Comparison of ENCODE assay signal across 26 cellular contexts in the genomic region with DNA sequence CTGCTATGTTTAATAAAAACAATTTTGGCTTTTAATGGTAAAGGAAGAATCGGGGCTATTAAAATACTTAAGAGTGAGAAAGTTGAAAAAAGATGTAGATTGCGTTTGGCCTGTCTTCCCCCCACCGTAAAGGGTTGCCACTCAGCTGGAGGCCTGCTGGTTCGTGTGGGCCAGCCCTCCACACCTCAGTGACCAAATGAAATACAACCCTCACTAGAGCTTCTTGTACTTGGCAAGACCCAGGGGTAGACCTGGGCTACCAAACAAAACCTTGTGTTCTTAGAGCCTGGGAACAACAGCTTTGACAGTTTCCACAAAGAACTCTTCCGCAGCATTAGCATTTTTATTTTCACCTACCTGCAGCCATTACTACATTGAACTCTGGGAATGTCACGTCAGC.
"Had no signal": no experiment of that assay in that cellular context is flagged by ENCODE, and none has a peak within 500 bp of the region (broad histone marks: within the 10 kb centered on the region; RNA-seq: fewer than 3 reads in every experiment).

No MANE protein-coding gene starts in this region.

- H3K27me3 ChIP-seq: pancreas, sigmoid colon, spleen, transverse colon, upper lobe of left lung, vagina had no signal

- H3K27ac ChIP-seq: left ventricle myocardium inferior, pancreas, prostate gland, sigmoid colon, spleen, transverse colon, upper lobe of left lung, vagina had no signal

- H3K9me3 ChIP-seq: left ventricle myocardium inferior, pancreas, prostate gland, sigmoid colon, transverse colon, upper lobe of left lung, vagina had no signal

- H3K4me1 ChIP-seq: left ventricle myocardium inferior, pancreas, prostate gland, sigmoid colon, spleen, transverse colon, upper lobe of left lung, vagina had no signal

- ATAC-seq: left colon; natural killer cell treated with Interleukin-12 subunit alpha and Interleukin-12 subunit beta and Interleukin-15 and Interleukin-18, amount 100 ng/mL, for 72 hours; pancreas; right cardiac atrium; stimulated activated effector memory CD8-positive, alpha-beta T cell treated with anti-CD3 and anti-CD28 coated beads, Interleukin-12 subunit alpha, Interleukin-12 subunit beta, amount 100 ng/mL, for 72 hours; stimulated activated naive CD8-positive, alpha-beta T cell treated with anti-CD3 and anti-CD28 coated beads, Interleukin-15, amount 100 ng/mL, for 72 hours had no signal

- H3K36me3 ChIP-seq: left ventricle myocardium inferior, pancreas, prostate gland, sigmoid colon, spleen, transverse colon, upper lobe of left lung, vagina had no signal

- DNase-seq: hypothalamus; immature natural killer cell; kidney; left colon; left ventricle myocardium inferior; mesendoderm; naive B cell; nucleus accumbens; pancreas; posterior cingulate gyrus; retina; right cardiac atrium; sigmoid colon; small intestine; spleen; stimulated activated CD4-positive, alpha-beta T cell treated with anti-CD3 and anti-CD28 coated beads, Interleukin-4, amount 100 ng/mL, for 24 hours; stimulated activated naive CD4-positive, alpha-beta T cell treated with Interleukin-2 at 50 U/mL for 16 hours; stimulated activated naive CD8-positive, alpha-beta T cell treated with anti-CD3 and anti-CD28 coated beads, Interleukin-15, amount 100 ng/mL, for 72 hours; substantia nigra; transverse colon; upper lobe of left lung had no signal

- H3K4me3 ChIP-seq: left ventricle myocardium inferior, lung, pancreas, prostate gland, sigmoid colon, spleen, transverse colon, upper lobe of left lung, vagina had no signal
